In genomic region chr7:83271212-83272099, GRCh38 we compare ENCODE assay signal across 8 cellular contexts.
A peak's percentile ranks its signal among the peaks of the same experiment; 100 is the strongest.
DNase-seq lines count a peak whose midpoint lies in the region; ATAC-seq, FAIRE-seq and TF ChIP-seq lines count a peak whose summit lies in the region.

No MANE protein-coding gene starts in this region.

- H3K9me3 Mint-ChIP-seq in GM23338, result no peaks in the 10 kb centered on the region
- peaks cover 6% of the 10 kb centered on the region for H3K9me3 Mint-ChIP-seq in activated CD8-positive, alpha-beta T cell treated with anti-CD3 and anti-CD28 coated beads for 36 hours
- peaks cover 0 to 15% (median 9%) of the 10 kb centered on the region in 8 donors for H3K9me3 Mint-ChIP-seq in CD4-positive, alpha-beta memory T cell

- H3K4me2 ChIP-seq in GM23338, result no peak overlapping the region

- H2AFZ ChIP-seq in GM23338, result no peak overlapping the region

- H3K79me2 ChIP-seq in GM23338 (replicated peaks; ENCODE audit: insufficient read depth), result no peaks in the 10 kb centered on the region

- peaks cover 9% of the 10 kb centered on the region for H3K4me1 Mint-ChIP-seq in GM23338
- H3K4me1 Mint-ChIP-seq in activated CD8-positive, alpha-beta T cell treated with anti-CD3 and anti-CD28 coated beads for 36 hours (ENCODE audit: low read depth), result no peaks in the 10 kb centered on the region
- no peaks in the 10 kb centered on the region for H3K4me1 Mint-ChIP-seq in CD4-positive, alpha-beta memory T cell

- FAIRE-seq in endometrium (lab: Jason Lieb, UNC), result peak; percentile 93

- H3K27me3 ChIP-seq in A673 (replicated peaks; ENCODE audit: insufficient read depth, low read depth, low read length, poor library complexity) (no peaks in the 10 kb centered on the region), GM23338 (ENCODE audit: insufficient read depth) (no peaks in the 10 kb centered on the region)
- H3K27me3 ChIP-seq in CD4-positive, alpha-beta memory T cell (ENCODE audit: insufficient read depth, low read length), result no peaks in the 10 kb centered on the region

- no peaks in the 10 kb centered on the region for H3K27me3 Mint-ChIP-seq in GM23338 (ENCODE audit: insufficient read depth, low read depth, poor library complexity)
- no peaks in the 10 kb centered on the region for H3K27me3 Mint-ChIP-seq in activated CD8-positive, alpha-beta T cell treated with anti-CD3 and anti-CD28 coated beads for 36 hours
- no peaks in the 10 kb centered on the region for H3K27me3 Mint-ChIP-seq in CD4-positive, alpha-beta memory T cell

- H3K4me1 ChIP-seq in A673 (ENCODE audit: insufficient read depth, low read length, poor library complexity, severe bottlenecking), result no peaks in the 10 kb centered on the region
- peaks cover 11% of the 10 kb centered on the region; the same call in 1 of the 2 replicates for H3K4me1 ChIP-seq in GM23338 (ENCODE audit: insufficient read depth)
- H3K4me1 ChIP-seq in CD4-positive, alpha-beta memory T cell (ENCODE audit: insufficient read depth, low read length), result no peaks in the 10 kb centered on the region

- H3K36me3 ChIP-seq in A673 (ENCODE audit: insufficient read depth, low read length, poor library complexity, severe bottlenecking), result no peaks in the 10 kb centered on the region
- H3K36me3 ChIP-seq in GM23338 (ENCODE audit: insufficient read depth), result no peaks in the 10 kb centered on the region
- H3K36me3 ChIP-seq in CD4-positive, alpha-beta memory T cell (ENCODE audit: insufficient read depth, low read length), result no peaks in the 10 kb centered on the region

- H3K27ac ChIP-seq in A673 (ENCODE audit: low read depth, low read length, poor library complexity, severe bottlenecking) (no peak overlapping the region), GM23338 (ENCODE audit: low read depth) (no peak overlapping the region)
- H3K27ac ChIP-seq in CD4-positive, alpha-beta memory T cell (ENCODE audit: low read depth, low read length), result no peak overlapping the region

- H3K4me3 ChIP-seq in A673 (ENCODE audit: low read depth, low read length, poor library complexity, severe bottlenecking) (no peak overlapping the region), GM23338 (no peak overlapping the region)
- H3K4me3 ChIP-seq in CD4-positive, alpha-beta memory T cell (ENCODE audit: low read length in 2 of 2), result no peak overlapping the region

- POLR2A ChIA-PET in A673 (lab: Charles Lee; ENCODE audit: low non-redundant PET), result no interaction called here
- POLR2A ChIA-PET in activated CD8-positive, alpha-beta T cell treated with anti-CD3 and anti-CD28 coated beads for 36 hours (lab: Charles Lee), result no interaction called here
- POLR2A ChIA-PET in CD4-positive, alpha-beta memory T cell (lab: Charles Lee; ENCODE audit: partially characterized antibody), result no interaction called here

- ATAC-seq in GM23338 (peak; percentile 90), GM19455 (IDR thresholded peaks at IDR 0.05; ENCODE audit: unreplicated experiment) (no peak)
- no peak for ATAC-seq in activated CD8-positive, alpha-beta T cell treated with anti-CD3 and anti-CD28 coated beads for 36 hours

- H3K4me3 Mint-ChIP-seq in GM23338, result no peak overlapping the region
- no peak overlapping the region for H3K4me3 Mint-ChIP-seq in activated CD8-positive, alpha-beta T cell treated with anti-CD3 and anti-CD28 coated beads for 36 hours
- H3K4me3 Mint-ChIP-seq in CD4-positive, alpha-beta memory T cell, result no peak overlapping the region

- peak; percentile 64 for DNase-seq in A673 (ENCODE audit: low spot score)
- DNase-seq in GM23338 (ENCODE audit: low spot score), result peak; percentile 59
- peak; percentile 62 for DNase-seq in NCI-H82 treated with DMSO at 0.1 percent for 48 hours (lab: John Stamatoyannopoulos, UW; ENCODE audit: unreplicated experiment)
- DNase-seq in smooth muscle cell of the brain vasculature (ENCODE audit: low read depth, low spot score), result peak; percentile 21
- DNase-seq in activated CD8-positive, alpha-beta T cell treated with anti-CD3 and anti-CD28 coated beads for 36 hours, result no peak
- DNase-seq in CD4-positive, alpha-beta memory T cell, result no peak

- CTCF ChIA-PET in A673 (lab: Charles Lee), result no interaction called here
- CTCF ChIA-PET in activated CD8-positive, alpha-beta T cell treated with anti-CD3 and anti-CD28 coated beads for 36 hours (lab: Charles Lee), result no interaction called here
- CTCF ChIA-PET in CD4-positive, alpha-beta memory T cell (lab: Charles Lee; ENCODE audit: partially characterized antibody), result no interaction called here

- no peak overlapping the region for H3K27ac Mint-ChIP-seq in GM23338
- H3K27ac Mint-ChIP-seq in activated CD8-positive, alpha-beta T cell treated with anti-CD3 and anti-CD28 coated beads for 36 hours, result no peak overlapping the region
- H3K27ac Mint-ChIP-seq in CD4-positive, alpha-beta memory T cell, result no peak overlapping the region

- intact Hi-C loops in A673 (cut with micrococcal nuclease; ENCODE audit: unreplicated experiment), result loop anchor here (1.0 kb wide), 2 partner anchors 461 to 531 kb away; no protein-coding TSS in a partner anchor
- intact Hi-C loops in activated CD8-positive, alpha-beta T cell treated with anti-CD3 and anti-CD28 coated beads for 36 hours (cut with micrococcal nuclease), result no loop called here
- intact Hi-C loops in CD4-positive, alpha-beta memory T cell (cut with micrococcal nuclease), result no loop called here

- H4K20me1 ChIP-seq in GM23338 (replicated peaks; ENCODE audit: insufficient read depth), result no peaks in the 10 kb centered on the region

- BruUV-seq in A673 (replicated peaks; lab: Mats Ljungman, UMichigan), result no TSS peak

- TF ChIP-seq CTCF in A673 (conservative IDR thresholded peaks at IDR 0.05; ENCODE audit: low read depth, low read length) (peak; percentile 58), GM23338 (conservative IDR thresholded peaks at IDR 0.05; ENCODE audit: low read depth in 2 of 2) (peak; percentile 68 to 79)
- TF ChIP-seq CTCF in activated CD8-positive, alpha-beta T cell treated with anti-CD3 and anti-CD28 coated beads for 36 hours (IDR thresholded peaks at IDR 0.05), result no peak

- H3F3A ChIP-seq in GM23338 (replicated peaks; ENCODE audit: low read depth), result no peaks in the 10 kb centered on the region

- no peaks in the 10 kb centered on the region for H3K9me2 ChIP-seq in GM23338 (ENCODE audit: insufficient read depth)

- H3K36me3 Mint-ChIP-seq in GM23338 (ENCODE audit: low read depth), result no peaks in the 10 kb centered on the region
- no peaks in the 10 kb centered on the region for H3K36me3 Mint-ChIP-seq in activated CD8-positive, alpha-beta T cell treated with anti-CD3 and anti-CD28 coated beads for 36 hours (ENCODE audit: low read depth)
- no peaks in the 10 kb centered on the region for H3K36me3 Mint-ChIP-seq in CD4-positive, alpha-beta memory T cell

- no peaks in the 10 kb centered on the region for H3K9me3 ChIP-seq in A673 (ENCODE audit: low read depth, low read length, poor library complexity, severe bottlenecking)
- no peaks in the 10 kb centered on the region for H3K9me3 ChIP-seq in CD4-positive, alpha-beta memory T cell (ENCODE audit: control insufficient read depth in 1 of 2, low read length in 2 of 2)

TF ChIP-seq in GM23338, 12 proteins besides CTCF, POLR2A, EP300 and RAD21 (continues in another document):
- TF ChIP-seq CREB1 (CRISPR knock-in tag; IDR thresholded peaks at IDR 0.05; ENCODE audit: low read depth) (no peak), EZH2 (IDR thresholded peaks at IDR 0.05; ENCODE audit: low read depth, unreplicated experiment) (no peak), STAT1 (IDR thresholded peaks at IDR 0.05; ENCODE audit: unreplicated experiment) (no peak), NANOG (IDR thresholded peaks at IDR 0.05; ENCODE audit: borderline replicate concordance) (no peak), POLR2AphosphoS5 (IDR thresholded peaks at IDR 0.05; ENCODE audit: low read depth) (no peak), EZH2phosphoT487 (IDR thresholded peaks at IDR 0.05; ENCODE audit: unreplicated experiment) (no peak), ZNF114 (CRISPR knock-in tag; IDR thresholded peaks at IDR 0.05) (no peak), REST (IDR thresholded peaks at IDR 0.05; ENCODE audit: unreplicated experiment) (no peak), ZNF331 (CRISPR knock-in tag; IDR thresholded peaks at IDR 0.05; ENCODE audit: low read depth) (no peak)
- TF ChIP-seq, protein P1, sequence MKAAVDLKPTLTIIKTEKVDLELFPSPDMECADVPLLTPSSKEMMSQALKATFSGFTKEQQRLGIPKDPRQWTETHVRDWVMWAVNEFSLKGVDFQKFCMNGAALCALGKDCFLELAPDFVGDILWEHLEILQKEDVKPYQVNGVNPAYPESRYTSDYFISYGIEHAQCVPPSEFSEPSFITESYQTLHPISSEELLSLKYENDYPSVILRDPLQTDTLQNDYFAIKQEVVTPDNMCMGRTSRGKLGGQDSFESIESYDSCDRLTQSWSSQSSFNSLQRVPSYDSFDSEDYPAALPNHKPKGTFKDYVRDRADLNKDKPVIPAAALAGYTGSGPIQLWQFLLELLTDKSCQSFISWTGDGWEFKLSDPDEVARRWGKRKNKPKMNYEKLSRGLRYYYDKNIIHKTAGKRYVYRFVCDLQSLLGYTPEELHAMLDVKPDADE (IDR thresholded peaks at IDR 0.05), result no peak

Comparison
In these comparisons a context has a peak if more than half of its experiments do, and no peak if none do; other contexts are left out.
1. DNase-seq: peak in A673 (single experiment), GM23338 (single experiment), NCI-H82 treated with DMSO at 0.1 percent for 48 hours (single experiment) and smooth muscle cell of the brain vasculature (single experiment); none in activated CD8-positive, alpha-beta T cell treated with anti-CD3 and anti-CD28 coated beads for 36 hours (single experiment) and CD4-positive, alpha-beta memory T cell (0 of 5).